1 cellular context compared by ENCODE assay signal in genomic region chr12:103495783-103496456, GRCh38.
TF ChIP-seq lines count a peak whose summit lies in the region.

Gene C12orf42 (minus strand): TSS chr12:103495968. CDS start chr12:103478426, 17,542 bp downstream.

TF ChIP-seq in HEK293, 187 proteins besides CTCF, POLR2A, EP300 and RAD21 (continued from another document):
- TF ChIP-seq, protein P1, sequence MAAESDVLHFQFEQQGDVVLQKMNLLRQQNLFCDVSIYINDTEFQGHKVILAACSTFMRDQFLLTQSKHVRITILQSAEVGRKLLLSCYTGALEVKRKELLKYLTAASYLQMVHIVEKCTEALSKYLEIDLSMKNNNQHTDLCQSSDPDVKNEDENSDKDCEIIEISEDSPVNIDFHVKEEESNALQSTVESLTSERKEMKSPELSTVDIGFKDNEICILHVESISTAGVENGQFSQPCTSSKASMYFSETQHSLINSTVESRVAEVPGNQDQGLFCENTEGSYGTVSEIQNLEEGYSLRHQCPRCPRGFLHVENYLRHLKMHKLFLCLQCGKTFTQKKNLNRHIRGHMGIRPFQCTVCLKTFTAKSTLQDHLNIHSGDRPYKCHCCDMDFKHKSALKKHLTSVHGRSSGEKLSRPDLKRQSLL (tag by site-specific recombination; IDR thresholded peaks at IDR 0.05): no peak
- TF ChIP-seq ZNF169 (tag by site-specific recombination; IDR thresholded peaks at IDR 0.05) (no peak), BCL11B (tag by site-specific recombination; IDR thresholded peaks at IDR 0.05; ENCODE audit: low read depth) (no peak), ZBTB26 (tag by site-specific recombination; optimal IDR thresholded peaks at IDR 0.05) (peak; percentile 49), ZIC2 (tag by site-specific recombination; IDR thresholded peaks at IDR 0.05) (peak; percentile 98), ZFHX2 (tag by site-specific recombination; conservative IDR thresholded peaks at IDR 0.05) (peak; percentile 26), ZNF324 (tag by site-specific recombination; IDR thresholded peaks at IDR 0.05) (no peak), OSR2 (tag by site-specific recombination; IDR thresholded peaks at IDR 0.05) (no peak), ZNF549 (tag by site-specific recombination; IDR thresholded peaks at IDR 0.05) (no peak), ZNF629 (tag by site-specific recombination; IDR thresholded peaks at IDR 0.05) (no peak), ZNF155 (tag by site-specific recombination; IDR thresholded peaks at IDR 0.05) (no peak), ZBTB48 (tag by site-specific recombination; IDR thresholded peaks at IDR 0.05) (peak; percentile 78; the same call in 1 of the 2 replicates), ZNF645 (tag by site-specific recombination; IDR thresholded peaks at IDR 0.05) (no peak)
